In genomic region chr6:157611406-157611805, GRCh38 we compare ENCODE assay signal across 27 cellular contexts.
"Had no signal": no experiment of that assay in that cellular context is flagged by ENCODE, and none has a peak within 500 bp of the region (broad histone marks: within the 10 kb centered on the region; RNA-seq: fewer than 3 reads in every experiment).

No MANE protein-coding gene starts in this region.

- H3K9me3 ChIP-seq: Peyer's patch, SJSA1 had no signal

- H3K4me3 Mint-ChIP-seq: activated CD8-positive, alpha-beta T cell treated with anti-CD3 and anti-CD28 coated beads for 36 hours; activated naive CD8-positive, alpha-beta T cell treated with anti-CD3 and anti-CD28 coated beads, Interleukin-2, amount 50 U/mL, for 24 hours; activated T-cell treated with anti-CD3 and anti-CD28 coated beads, Interleukin-2, amount 50 U/mL, for 72 hours; brain; central memory CD8-positive, alpha-beta T cell had no signal

- H3K27ac ChIP-seq: Peyer's patch, SJSA1 had no signal

- ATAC-seq: activated CD4-positive, CD25-positive, alpha-beta regulatory T cell treated with anti-CD3 and anti-CD28 coated beads, Interleukin-2, amount 50 U/mL, for 24 hours; activated CD8-positive, alpha-beta T cell treated with anti-CD3 and anti-CD28 coated beads for 36 hours; activated naive CD4-positive, alpha-beta T cell treated with anti-CD3 and anti-CD28 coated beads, Interleukin-2, amount 50 U/mL, for 72 hours; activated naive CD8-positive, alpha-beta T cell treated with anti-CD3 and anti-CD28 coated beads, Interleukin-2, amount 50 U/mL, for 24 hours; activated T-cell treated with anti-CD3 and anti-CD28 coated beads, Interleukin-2, amount 50 U/mL, for 72 hours; SK-N-SH treated with all-trans-retinoic acid at 6 μM for 48 hours had no signal

- H3K36me3 Mint-ChIP-seq: activated naive CD4-positive, alpha-beta T cell treated with anti-CD3 and anti-CD28 coated beads, Interleukin-2, amount 50 U/mL, for 72 hours; brain had no signal

- H3K27ac Mint-ChIP-seq: activated CD8-positive, alpha-beta T cell treated with anti-CD3 and anti-CD28 coated beads for 36 hours; activated naive CD4-positive, alpha-beta T cell treated with anti-CD3 and anti-CD28 coated beads, Interleukin-2, amount 50 U/mL, for 72 hours; activated naive CD8-positive, alpha-beta T cell treated with anti-CD3 and anti-CD28 coated beads, Interleukin-2, amount 50 U/mL, for 24 hours; activated T-cell treated with anti-CD3 and anti-CD28 coated beads, Interleukin-2, amount 50 U/mL, for 72 hours; brain had no signal

- H3K27me3 ChIP-seq: Peyer's patch, SJSA1 had no signal

- H3K27me3 Mint-ChIP-seq: activated CD8-positive, alpha-beta T cell treated with anti-CD3 and anti-CD28 coated beads for 36 hours; activated naive CD8-positive, alpha-beta T cell treated with anti-CD3 and anti-CD28 coated beads, Interleukin-2, amount 50 U/mL, for 24 hours; central memory CD8-positive, alpha-beta T cell had no signal

- H3K4me1 Mint-ChIP-seq: central memory CD8-positive, alpha-beta T cell had no signal

- DNase-seq: activated CD4-positive, alpha-beta T cell treated with anti-CD3 and anti-CD28 coated beads for 4 hours; activated CD8-positive, alpha-beta memory T cell treated with anti-CD3 and anti-CD28 coated beads, Interleukin-2, amount 50 U/mL, for 4 hours; activated CD8-positive, alpha-beta T cell treated with anti-CD3 and anti-CD28 coated beads for 36 hours; activated naive CD4-positive, alpha-beta T cell treated with Interleukin-2 at 50 U/mL for 16 hours; activated naive CD8-positive, alpha-beta T cell treated with anti-CD3 and anti-CD28 coated beads, Interleukin-2, amount 50 U/mL, for 24 hours; activated T-cell treated with anti-CD3 and anti-CD28 coated beads, Interleukin-2, amount 50 U/mL, for 72 hours; amniotic stem cell; Kasumi-1; KBM-7; NCI-H1105 treated with DMSO at 0.1 percent for 48 hours; NCI-H146; NCI-H187 treated with DMSO at 0.1 percent for 48 hours; NCI-H2171; NCI-H226; NCI-H526; NCI-H774; NK-92 treated with Interleukin-12 subunit alpha and Interleukin-12 subunit beta, amount 100 ng/mL, for 24 hours; OCI-M1; Right ventricle myocardium superior; SW 1271 had no signal

- H3K9me3 Mint-ChIP-seq: activated CD8-positive, alpha-beta T cell treated with anti-CD3 and anti-CD28 coated beads for 36 hours; activated naive CD4-positive, alpha-beta T cell treated with anti-CD3 and anti-CD28 coated beads, Interleukin-2, amount 50 U/mL, for 72 hours; activated naive CD8-positive, alpha-beta T cell treated with anti-CD3 and anti-CD28 coated beads, Interleukin-2, amount 50 U/mL, for 24 hours; activated T-cell treated with anti-CD3 and anti-CD28 coated beads, Interleukin-2, amount 50 U/mL, for 72 hours; central memory CD8-positive, alpha-beta T cell had no signal

- H3K4me3 ChIP-seq: Peyer's patch, SJSA1 had no signal

- H3K36me3 ChIP-seq: Peyer's patch, SJSA1 had no signal
